ENCODE assay signal across 8 cellular contexts in the genomic region with DNA sequence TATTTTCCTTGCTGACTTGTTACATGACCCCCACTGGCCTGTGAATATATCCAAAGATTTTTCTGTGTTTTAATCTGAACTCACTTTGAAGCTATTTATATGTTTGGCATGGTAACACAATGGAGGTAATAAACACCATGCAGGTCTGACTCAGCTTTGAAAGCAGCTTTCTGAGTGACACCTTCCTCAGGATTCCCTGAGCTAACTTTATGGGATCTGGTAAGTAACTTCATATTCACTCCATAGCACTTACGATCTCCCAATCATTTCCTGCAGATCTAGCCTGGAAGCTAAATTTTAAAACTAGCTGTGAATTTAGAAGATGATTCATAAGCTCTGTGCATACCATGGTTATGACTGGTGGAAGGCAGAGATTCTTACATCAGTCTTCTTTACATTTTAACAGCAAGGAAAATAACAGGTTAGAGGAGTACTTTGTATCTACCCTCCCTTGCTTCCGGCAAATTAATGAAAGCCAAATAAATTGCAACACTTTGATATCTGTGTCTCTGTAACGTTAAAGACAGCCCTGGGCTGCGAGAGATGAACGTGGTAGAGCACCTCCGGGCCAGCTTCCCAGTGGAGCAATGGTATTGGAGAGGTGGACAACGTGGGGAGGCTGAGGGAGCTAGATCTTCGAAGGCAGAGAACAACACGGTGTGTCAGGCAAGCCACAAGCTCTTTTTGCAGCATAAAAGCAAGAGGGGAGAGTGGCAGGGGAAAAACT.
A peak's percentile ranks its signal among the peaks of the same experiment; 100 is the strongest.
DNase-seq lines count a peak whose midpoint lies in the region; ATAC-seq lines count a peak whose summit lies in the region.

No MANE protein-coding gene starts in this region.

- peak; percentile 68 for DNase-seq in HK-2 (ENCODE audit: unreplicated experiment)
- no peak for DNase-seq in activated CD4-positive, alpha-beta memory T cell treated with anti-CD3 and anti-CD28 coated beads, Interleukin-2, amount 10 ng/mL, durations not matched to agents 7 days and 5 days
- peak; percentile 95 for DNase-seq in glomerular visceral epithelial cell (ENCODE audit: extremely low spot score)
- no peak for DNase-seq in stimulated activated effector memory CD8-positive, alpha-beta T cell treated with anti-CD3 and anti-CD28 coated beads, Interleukin-12 subunit alpha, Interleukin-12 subunit beta, amount 100 ng/mL, for 72 hours (ENCODE audit: low spot score in 2 of 2)
- no peak for DNase-seq in NCI-H187 (lab: John Stamatoyannopoulos, UW)
- DNase-seq in iPS-NIHi11 (ENCODE audit: low spot score) = no peak
- no peak for DNase-seq in OCI-M2 (lab: John Stamatoyannopoulos, UW; ENCODE audit: unreplicated experiment)

- no peaks in the 10 kb centered on the region for H3K9me3 Mint-ChIP-seq in activated CD4-positive, alpha-beta memory T cell treated with anti-CD3 and anti-CD28 coated beads, Interleukin-2, amount 10 ng/mL, durations not matched to agents 7 days and 5 days
- H3K9me3 Mint-ChIP-seq in stimulated activated effector memory CD8-positive, alpha-beta T cell treated with anti-CD3 and anti-CD28 coated beads, Interleukin-12 subunit alpha, Interleukin-12 subunit beta, amount 100 ng/mL, for 72 hours = no peaks in the 10 kb centered on the region

- no peak overlapping the region for H3K4me3 Mint-ChIP-seq in activated CD4-positive, alpha-beta memory T cell treated with anti-CD3 and anti-CD28 coated beads, Interleukin-2, amount 10 ng/mL, durations not matched to agents 7 days and 5 days
- peak overlapping the region; percentile 56 for H3K4me3 Mint-ChIP-seq in stimulated activated effector memory CD8-positive, alpha-beta T cell treated with anti-CD3 and anti-CD28 coated beads, Interleukin-12 subunit alpha, Interleukin-12 subunit beta, amount 100 ng/mL, for 72 hours

- CTCF ChIA-PET in activated CD4-positive, alpha-beta memory T cell treated with anti-CD3 and anti-CD28 coated beads, Interleukin-2, amount 10 ng/mL, durations not matched to agents 7 days and 5 days (lab: Charles Lee) = interaction anchor here (0.7 to 3.1 kb wide), 8 partner anchors 9 to 136 kb away, joined by 3 to 29 read pairs (median 7); no protein-coding TSS in a partner anchor

- POLR2A ChIA-PET in activated CD4-positive, alpha-beta memory T cell treated with anti-CD3 and anti-CD28 coated beads, Interleukin-2, amount 10 ng/mL, durations not matched to agents 7 days and 5 days (lab: Charles Lee) = interaction anchor here (0.8 to 8.0 kb wide), 16 partner anchors 9 to 205 kb away, joined by 3 to 46 read pairs (median 4); no protein-coding TSS in a partner anchor

- peak overlapping the region; percentile 71 for H3K27ac Mint-ChIP-seq in activated CD4-positive, alpha-beta memory T cell treated with anti-CD3 and anti-CD28 coated beads, Interleukin-2, amount 10 ng/mL, durations not matched to agents 7 days and 5 days
- H3K27ac Mint-ChIP-seq in stimulated activated effector memory CD8-positive, alpha-beta T cell treated with anti-CD3 and anti-CD28 coated beads, Interleukin-12 subunit alpha, Interleukin-12 subunit beta, amount 100 ng/mL, for 72 hours = peak overlapping the region; percentile 92

- H3K4me1 Mint-ChIP-seq in activated CD4-positive, alpha-beta memory T cell treated with anti-CD3 and anti-CD28 coated beads, Interleukin-2, amount 10 ng/mL, durations not matched to agents 7 days and 5 days = peaks cover 84% of the 10 kb centered on the region
- H3K4me1 Mint-ChIP-seq in stimulated activated effector memory CD8-positive, alpha-beta T cell treated with anti-CD3 and anti-CD28 coated beads, Interleukin-12 subunit alpha, Interleukin-12 subunit beta, amount 100 ng/mL, for 72 hours = peaks cover 86% of the 10 kb centered on the region

- H3K27me3 Mint-ChIP-seq in activated CD4-positive, alpha-beta memory T cell treated with anti-CD3 and anti-CD28 coated beads, Interleukin-2, amount 10 ng/mL, durations not matched to agents 7 days and 5 days = no peaks in the 10 kb centered on the region

- peaks cover 72% of the 10 kb centered on the region for H3K36me3 Mint-ChIP-seq in activated CD4-positive, alpha-beta memory T cell treated with anti-CD3 and anti-CD28 coated beads, Interleukin-2, amount 10 ng/mL, durations not matched to agents 7 days and 5 days (ENCODE audit: low read depth)
- no peaks in the 10 kb centered on the region for H3K36me3 Mint-ChIP-seq in stimulated activated effector memory CD8-positive, alpha-beta T cell treated with anti-CD3 and anti-CD28 coated beads, Interleukin-12 subunit alpha, Interleukin-12 subunit beta, amount 100 ng/mL, for 72 hours

- peak; percentile 64 for ATAC-seq in stimulated activated effector memory CD8-positive, alpha-beta T cell treated with anti-CD3 and anti-CD28 coated beads, Interleukin-12 subunit alpha, Interleukin-12 subunit beta, amount 100 ng/mL, for 72 hours
- no peak for ATAC-seq in GM21737 (IDR thresholded peaks at IDR 0.05; ENCODE audit: unreplicated experiment)

Comparison
In these comparisons a context has a peak if more than half of its experiments do, and no peak if none do; other contexts are left out.
1. DNase-seq: peak in HK-2 (single experiment) and glomerular visceral epithelial cell (single experiment); none in activated CD4-positive, alpha-beta memory T cell treated with anti-CD3 and anti-CD28 coated beads, Interleukin-2, amount 10 ng/mL, durations not matched to agents 7 days and 5 days (single experiment), stimulated activated effector memory CD8-positive, alpha-beta T cell treated with anti-CD3 and anti-CD28 coated beads, Interleukin-12 subunit alpha, Interleukin-12 subunit beta, amount 100 ng/mL, for 72 hours (0 of 2), NCI-H187 (0 of 2), iPS-NIHi11 (single experiment) and OCI-M2 (single experiment).